Comparison of ENCODE assay signal across 19 cellular contexts in the genomic region with DNA sequence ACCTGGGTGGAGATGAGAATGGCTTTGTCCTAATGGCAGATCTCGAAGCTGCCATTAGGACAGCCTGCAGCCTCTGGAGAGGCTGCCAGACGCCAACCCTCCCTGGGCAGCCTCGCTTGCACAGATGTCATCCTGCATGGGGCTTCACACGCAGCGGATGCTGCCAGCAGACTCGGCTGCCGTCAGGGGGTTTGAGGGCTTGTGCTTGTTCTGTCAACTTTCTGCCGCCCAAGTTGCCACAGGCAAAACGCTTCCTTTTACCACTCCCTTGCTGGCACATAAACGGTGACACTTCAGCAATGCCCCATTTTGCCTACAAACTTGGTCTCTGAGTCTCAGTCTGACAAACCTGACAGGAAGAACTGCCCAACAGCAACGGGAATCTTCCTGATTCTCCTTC. TPM values are rescaled to one million over a fixed set of nuclear protein-coding genes. Genes with fewer than 3 reads are reported as not detected.
DNase-seq lines count a peak whose midpoint lies in the region; ATAC-seq and TF ChIP-seq lines count a peak whose summit lies in the region.
"Had no signal": no experiment of that assay in that cellular context is flagged by ENCODE, and none has a peak within 500 bp of the region (broad histone marks: within the 10 kb centered on the region; RNA-seq: fewer than 3 reads in every experiment).

No MANE protein-coding gene starts in this region.

- H3K36me3 Mint-ChIP-seq in naive B cell: peaks cover 35% of the 10 kb centered on the region in 2 donors

- no peaks in the 10 kb centered on the region for H3K9me2 ChIP-seq in OCI-LY1 (ENCODE audit: low read depth, low read length)

- DNase-seq in naive B cell (no peak), mesenteric fat pad (ENCODE audit: low spot score) (no peak), NCI-H128 (lab: John Stamatoyannopoulos, UW; ENCODE audit: unreplicated experiment) (no peak), coronary artery (ENCODE audit: low spot score) (no peak), ureter (ENCODE audit: low spot score) (no peak)
- DNase-seq: activated CD8-positive, alpha-beta T cell treated with anti-CD3 and anti-CD28 coated beads, Interleukin-2, amount 10 ng/mL, durations not matched to agents 7 days and 5 days; CD8-positive, alpha-beta T cell; mammary epithelial cell; NCI-H1436 treated with DMSO at 0.1 percent for 48 hours; NCI-H226; SHP77 treated with DMSO at 0.1 percent for 48 hours; WERI-Rb-1 had no signal

- H3K36me3 ChIP-seq in BLaER1 treated with 17β-estradiol and CSF1 and Interleukin-3, amounts not matched to agents 10 nM and 100 nM: peaks cover 78 to 100% (median 92%) of the 10 kb centered on the region in 11 experiments
- H3K36me3 ChIP-seq in OCI-LY1 (ENCODE audit: insufficient read depth, low read length): peaks cover 42% of the 10 kb centered on the region
- H3K36me3 ChIP-seq: vagina had no signal

- no peak overlapping the region for H3K4me3 ChIP-seq in BLaER1 treated with 17β-estradiol and CSF1 and Interleukin-3, amounts not matched to agents 10 nM and 100 nM
- H3K4me3 ChIP-seq in OCI-LY1 (ENCODE audit: low read depth, low read length, poor library complexity, severe bottlenecking) (peak overlapping the region; percentile 31), coronary artery (no peak overlapping the region)
- H3K4me3 ChIP-seq: vagina had no signal

- no peak overlapping the region for H2AFZ ChIP-seq in OCI-LY1 (ENCODE audit: low read length)

- TF ChIP-seq CTCF in OCI-LY1 (IDR thresholded peaks at IDR 0.05; ENCODE audit: low read length) (no peak), coronary artery (IDR thresholded peaks at IDR 0.05) (no peak)

- H3K27me3 ChIP-seq in BLaER1 treated with 17β-estradiol and CSF1 and Interleukin-3, amounts not matched to agents 10 nM and 100 nM: no peaks in the 10 kb centered on the region
- H3K27me3 ChIP-seq in OCI-LY1 (ENCODE audit: insufficient read depth, low read length): no peaks in the 10 kb centered on the region
- H3K27me3 ChIP-seq: vagina had no signal

- no peaks in the 10 kb centered on the region for H3K79me2 ChIP-seq in OCI-LY1 (ENCODE audit: insufficient read depth, low read length)

- H3K27ac ChIP-seq in BLaER1 treated with 17β-estradiol and CSF1 and Interleukin-3, amounts not matched to agents 10 nM and 100 nM: peak overlapping the region in 4 of 11 experiments; percentile 1 to 23 (median 20); a peak in 1 of 22 replicates
- H3K27ac ChIP-seq in OCI-LY1 (ENCODE audit: low read depth, low read length, poor library complexity, severe bottlenecking) (peak overlapping the region; percentile 87), coronary artery (no peak overlapping the region)
- H3K27ac ChIP-seq: vagina, WERI-Rb-1 had no signal

- H4K20me1 ChIP-seq in BLaER1 treated with 17β-estradiol and CSF1 and Interleukin-3, amounts not matched to agents 10 nM and 100 nM: peaks cover 20 to 61% (median 47%) of the 10 kb centered on the region in 11 experiments; a peak in 20 of 22 replicates
- H4K20me1 ChIP-seq in OCI-LY1 (ENCODE audit: insufficient read depth, low read length): no peaks in the 10 kb centered on the region

- H3K4me1 ChIP-seq in BLaER1 treated with 17β-estradiol and CSF1 and Interleukin-3, amounts not matched to agents 10 nM and 100 nM: peaks cover 14 to 36% (median 18%) of the 10 kb centered on the region in 10 experiments; a peak in 19 of 20 replicates
- peaks cover 30% of the 10 kb centered on the region for H3K4me1 ChIP-seq in OCI-LY1 (ENCODE audit: insufficient read depth, low read length, severe bottlenecking)

- peak overlapping the region in 2 of 8 donors; percentile 32 to 39 for H3K4me3 Mint-ChIP-seq in naive B cell
- H3K4me3 Mint-ChIP-seq: activated CD8-positive, alpha-beta T cell treated with anti-CD3 and anti-CD28 coated beads, Interleukin-2, amount 10 ng/mL, durations not matched to agents 7 days and 5 days; activated T-helper 1 cell treated with anti-CD3 and anti-CD28 coated beads, Interleukin-12 subunit alpha, Interleukin-12 subunit beta, Interleukin-2, Interleukin-4 antibody, amounts not matched to agents 30 ng/mL and 10 ng/mL and 1 ng/mL, durations not matched to agents 14 hours and 24 hours and 36 hours; CD8-positive, alpha-beta T cell; nephron; T-helper 1 cell treated with Interleukin-12 subunit alpha and Interleukin-12 subunit beta and Interleukin-4 antibody, amounts not matched to agents 30 μg/mL and 1 μg/mL, for 36 hours had no signal

- H3K9ac ChIP-seq in BLaER1 treated with 17β-estradiol and CSF1 and Interleukin-3, amounts not matched to agents 10 nM and 100 nM: no peak overlapping the region
- peak overlapping the region; percentile 36; the same call in 1 of the 2 replicates for H3K9ac ChIP-seq in OCI-LY1 (ENCODE audit: low read length)

- peak overlapping the region in 7 of 11 experiments; percentile 10 to 49 (median 19); a peak in 6 of 22 replicates for H3K4me2 ChIP-seq in BLaER1 treated with 17β-estradiol and CSF1 and Interleukin-3, amounts not matched to agents 10 nM and 100 nM
- peak overlapping the region; percentile 60 for H3K4me2 ChIP-seq in OCI-LY1 (ENCODE audit: low read length)

- H3K27me3 Mint-ChIP-seq in naive B cell: no peaks in the 10 kb centered on the region

- no peaks in the 10 kb centered on the region for H3F3A ChIP-seq in OCI-LY1 (ENCODE audit: insufficient read depth, low read length)

- H3K27ac Mint-ChIP-seq in naive B cell: peak overlapping the region in 5 of 6 donors; percentile 68 to 95 (median 90)
- H3K27ac Mint-ChIP-seq: activated CD8-positive, alpha-beta T cell treated with anti-CD3 and anti-CD28 coated beads, Interleukin-2, amount 10 ng/mL, durations not matched to agents 7 days and 5 days; activated T-helper 1 cell treated with anti-CD3 and anti-CD28 coated beads, Interleukin-12 subunit alpha, Interleukin-12 subunit beta, Interleukin-2, Interleukin-4 antibody, amounts not matched to agents 30 ng/mL and 10 ng/mL and 1 ng/mL, durations not matched to agents 14 hours and 24 hours and 36 hours; CD8-positive, alpha-beta T cell; nephron; T-helper 1 cell treated with Interleukin-12 subunit alpha and Interleukin-12 subunit beta and Interleukin-4 antibody, amounts not matched to agents 30 μg/mL and 1 μg/mL, for 36 hours had no signal

- peaks cover 0 to 13% (median 8%) of the 10 kb centered on the region in 11 experiments; a peak in 13 of 22 replicates for H3K9me3 ChIP-seq in BLaER1 treated with 17β-estradiol and CSF1 and Interleukin-3, amounts not matched to agents 10 nM and 100 nM (replicated peaks in 1 of 11)
- no peaks in the 10 kb centered on the region for H3K9me3 ChIP-seq in OCI-LY1 (ENCODE audit: low read length)
- H3K9me3 ChIP-seq: vagina had no signal

- peaks cover 0 to 13% (median 4%) of the 10 kb centered on the region in 7 donors for H3K9me3 Mint-ChIP-seq in naive B cell
- H3K9me3 Mint-ChIP-seq: CD8-positive, alpha-beta T cell had no signal

- ATAC-seq in HG02759 (IDR thresholded peaks at IDR 0.05; ENCODE audit: unreplicated experiment) (peak; percentile 4), naive B cell (ENCODE audit: low read depth in 2 of 2) (no peak)
- ATAC-seq: activated CD8-positive, alpha-beta T cell treated with anti-CD3 and anti-CD28 coated beads, Interleukin-2, amount 10 ng/mL, durations not matched to agents 7 days and 5 days had no signal

- H3K4me1 Mint-ChIP-seq in naive B cell: peaks cover 44 to 53% (median 47%) of the 10 kb centered on the region in 3 donors

RNA-seq across cellular contexts. Expression of a gene that starts 24.7 kb away (rescaled TPM):
- polyA plus RNA-seq in naive B cell (ENCODE audit: low read depth in 6 of 6): 10 to 100 TPM; 48.6 to 90.4 (median 62.8) TPM
- total RNA-seq in mesenteric fat pad: 71.1 TPM
- total RNA-seq in ureter: 209 TPM
